Comparison of ENCODE assay signal across 1 cellular context in genomic region chr16:4744758-4745569, GRCh38.
TF ChIP-seq lines count a peak whose summit lies in the region.

No MANE protein-coding gene starts in this region.

TF ChIP-seq in K562, 482 proteins besides CTCF, POLR2A, EP300 and RAD21 (continued from another document and continues in another):
- TF ChIP-seq ZNF407 (IDR thresholded peaks at IDR 0.05; ENCODE audit: low read depth) (no peak), BCLAF1 (IDR thresholded peaks at IDR 0.05; ENCODE audit: borderline replicate concordance in 1 of 2, control insufficient read depth in 1 of 2, low read depth in 2 of 2, low read length in 1 of 2) (no peak), TAF9B (IDR thresholded peaks at IDR 0.05; ENCODE audit: partially characterized antibody) (no peak), USF2 (CRISPR knock-in tag; IDR thresholded peaks at IDR 0.05) (peak; percentile 91), ESRRB (CRISPR knock-in tag; IDR thresholded peaks at IDR 0.05; ENCODE audit: borderline replicate concordance) (no peak), FOXP1 (CRISPR knock-in tag; IDR thresholded peaks at IDR 0.05) (no peak), CCNT2 (IDR thresholded peaks at IDR 0.05; ENCODE audit: borderline replicate concordance, extremely low read depth, insufficient read length, low read depth, low read length) (no peak), GATAD2B (IDR thresholded peaks at IDR 0.05; ENCODE audit: borderline replicate concordance) (no peak), MED1 (CRISPR knock-in tag; IDR thresholded peaks at IDR 0.05; ENCODE audit: borderline replicate concordance) (no peak), KDM1A (IDR thresholded peaks at IDR 0.05) (peak in 1 of 2 experiments; percentile 55; a peak in 2 of 4 replicates), RREB1 (CRISPR knock-in tag; IDR thresholded peaks at IDR 0.05) (no peak), CBX5 (IDR thresholded peaks at IDR 0.05; ENCODE audit: borderline replicate concordance, low read depth) (no peak), MAZ (CRISPR knock-in tag; conservative IDR thresholded peaks at IDR 0.05 in 1 of 2, IDR thresholded peaks at IDR 0.05 in 1 of 2) (no peak), NKRF (IDR thresholded peaks at IDR 0.05; ENCODE audit: borderline replicate concordance) (no peak), JUND (IDR thresholded peaks at IDR 0.05; ENCODE audit: borderline replicate concordance, low read depth, low read length) (no peak), JUND (tag; IDR thresholded peaks at IDR 0.05; ENCODE audit: borderline replicate concordance, low read depth, low read length) (no peak), FOXA3 (CRISPR knock-in tag; conservative IDR thresholded peaks at IDR 0.05 in 1 of 2, IDR thresholded peaks at IDR 0.05 in 1 of 2) (no peak), TBL1XR1 (IDR thresholded peaks at IDR 0.05; ENCODE audit: low read length in 2 of 2) (no peak), NFIC (IDR thresholded peaks at IDR 0.05) (no peak), BCOR (IDR thresholded peaks at IDR 0.05) (peak; percentile 90), SFPQ (IDR thresholded peaks at IDR 0.05; ENCODE audit: low read depth, low read length) (no peak), BRF2 (IDR thresholded peaks at IDR 0.05; ENCODE audit: borderline replicate concordance, insufficient read depth, insufficient read length) (no peak), MYNN (IDR thresholded peaks at IDR 0.05) (no peak), MYNN (CRISPR knock-in tag; IDR thresholded peaks at IDR 0.05) (no peak), SNIP1 (IDR thresholded peaks at IDR 0.05; ENCODE audit: low read depth) (no peak), POLR2G (IDR thresholded peaks at IDR 0.05; ENCODE audit: low read depth, low read length) (0 out of 2 replicates have a peak, but pooled peaks have one; percentile 24)
